12 cellular contexts compared by ENCODE assay signal in genomic region chr3:71785594-71786472, GRCh38. TPM values are rescaled to one million over a fixed set of nuclear protein-coding genes. Genes with fewer than 3 reads are reported as not detected.
DNase-seq lines count a peak whose midpoint lies in the region; ATAC-seq and TF ChIP-seq lines count a peak whose summit lies in the region.
"Had no signal": no experiment of that assay in that cellular context is flagged by ENCODE, and none has a peak within 500 bp of the region (broad histone marks: within the 10 kb centered on the region; RNA-seq: fewer than 3 reads in every experiment).

No MANE protein-coding gene starts in this region.

- H3K36me3 Mint-ChIP-seq in mesothelial cell of epicardium: no peaks in the 10 kb centered on the region

- peak overlapping the region; percentile 64 for H3K4me3 Mint-ChIP-seq in mesothelial cell of epicardium

- no peaks in the 10 kb centered on the region for H3K9me3 Mint-ChIP-seq in mesothelial cell of epicardium

- H3K36me3 ChIP-seq in ascending aorta: no peaks in the 10 kb centered on the region
- H3K36me3 ChIP-seq in upper lobe of right lung: no peaks in the 10 kb centered on the region

- peak overlapping the region; percentile 61 for H3K4me3 ChIP-seq in right cardiac atrium (ENCODE audit: low read length)
- H3K4me3 ChIP-seq in ascending aorta: peak overlapping the region; percentile 45 to 55
- H3K4me3 ChIP-seq in upper lobe of right lung: no peak overlapping the region
- H3K4me3 ChIP-seq: mucosa of descending colon had no signal

- H3K4me1 Mint-ChIP-seq in mesothelial cell of epicardium: peaks cover 13% of the 10 kb centered on the region

- no peak for DNase-seq in right cardiac atrium
- DNase-seq in Right ventricle myocardium superior: no peak
- DNase-seq in ascending aorta (ENCODE audit: low spot score in 2 of 2): no peak
- no peak for DNase-seq in mesothelial cell of epicardium (ENCODE audit: low spot score in 2 of 2, unreplicated experiment in 2 of 2)
- DNase-seq in upper lobe of right lung: no peak
- DNase-seq in NCI-H1436 treated with DMSO at 0.1 percent for 48 hours (lab: John Stamatoyannopoulos, UW): no peak
- DNase-seq in NCI-H1930 (lab: John Stamatoyannopoulos, UW): no peak
- DNase-seq: mucosa of descending colon, NCI-H187 treated with DMSO at 0.1 percent for 48 hours had no signal

- H3K27me3 Mint-ChIP-seq in mesothelial cell of epicardium (ENCODE audit: low read depth): peaks cover 72% of the 10 kb centered on the region

- H3K27me3 ChIP-seq in right cardiac atrium (ENCODE audit: control insufficient read depth, insufficient read depth) (peaks cover 3% of the 10 kb centered on the region), ascending aorta (peaks cover 23% of the 10 kb centered on the region), upper lobe of right lung (peaks cover 61% of the 10 kb centered on the region)

- H3K27ac ChIP-seq in right cardiac atrium (ENCODE audit: low read length) (no peak overlapping the region), ascending aorta (no peak overlapping the region), upper lobe of right lung (no peak overlapping the region)

- H3K27ac Mint-ChIP-seq in mesothelial cell of epicardium: peak overlapping the region; percentile 50

- H3K4me1 ChIP-seq in right cardiac atrium (ENCODE audit: control insufficient read depth, insufficient read depth, low read length): peaks cover 4% of the 10 kb centered on the region
- peaks cover 4 to 9% of the 10 kb centered on the region in 2 donors for H3K4me1 ChIP-seq in ascending aorta
- peaks cover 14% of the 10 kb centered on the region for H3K4me1 ChIP-seq in upper lobe of right lung

- ATAC-seq in right cardiac atrium: no peak
- no peak for ATAC-seq in Right ventricle myocardium superior (ENCODE audit: poor library complexity)
- ATAC-seq in upper lobe of right lung: peak; percentile 25
- no peak for ATAC-seq in HG02884 (IDR thresholded peaks at IDR 0.05; ENCODE audit: unreplicated experiment)

- intact Hi-C loops in right cardiac atrium (cut with DNase I): no loop called here
- intact Hi-C loops in Right ventricle myocardium superior (cut with DNase I): no loop called here
- intact Hi-C loops in ascending aorta (cut with DNase I): no loop called here
- intact Hi-C loops in upper lobe of right lung (cut with DNase I): no loop called here

- WGBS in right cardiac atrium: 19% methylated on average over 29 of the region's 29 CpGs

- H3K9me3 ChIP-seq in right cardiac atrium (ENCODE audit: control insufficient read depth, low read length) (no peaks in the 10 kb centered on the region), ascending aorta (no peaks in the 10 kb centered on the region), upper lobe of right lung (no peaks in the 10 kb centered on the region)
- H3K9me3 ChIP-seq: mucosa of descending colon, SK-N-SH had no signal

- TF ChIP-seq CTCF in ascending aorta (IDR thresholded peaks at IDR 0.05) (no peak), mesothelial cell of epicardium (IDR thresholded peaks at IDR 0.05; ENCODE audit: unreplicated experiment) (no peak), upper lobe of right lung (IDR thresholded peaks at IDR 0.05) (no peak)

RNA-seq across cellular contexts. Expression of gene PROK2, which starts 0.9 kb away (rescaled TPM):
- total RNA-seq in right cardiac atrium (under 1 TPM in 2 of 4 donors, not detected in 2; 0.15 to 0.31 TPM), Right ventricle myocardium superior (0.54 TPM), ascending aorta (not detected), mesothelial cell of epicardium (not detected in 3 replicates), upper lobe of right lung (4.1 TPM)
- polyA plus RNA-seq in right cardiac atrium: 0.11 TPM
- total RNA-seq: H4 had no signal
- polyA plus RNA-seq: SK-N-SH had no signal

RNA-seq across cellular contexts. Expression of gene GPR27, which starts 32.2 kb away (rescaled TPM):
- 1 to 10 TPM in 3 of 4 donors, under 1 TPM in 1; 0.97 to 5.4 (median 2.9) TPM for total RNA-seq in right cardiac atrium
- polyA plus RNA-seq in right cardiac atrium: 1.2 TPM
- total RNA-seq in Right ventricle myocardium superior: 3.7 TPM
- total RNA-seq in ascending aorta: 2.4 TPM
- 13.4 to 16.1 TPM (median 14.2 TPM) in 3 replicates for total RNA-seq in mesothelial cell of epicardium
- total RNA-seq in upper lobe of right lung: 3.7 TPM
- total RNA-seq: H4 had no signal
